In the genomic region with DNA sequence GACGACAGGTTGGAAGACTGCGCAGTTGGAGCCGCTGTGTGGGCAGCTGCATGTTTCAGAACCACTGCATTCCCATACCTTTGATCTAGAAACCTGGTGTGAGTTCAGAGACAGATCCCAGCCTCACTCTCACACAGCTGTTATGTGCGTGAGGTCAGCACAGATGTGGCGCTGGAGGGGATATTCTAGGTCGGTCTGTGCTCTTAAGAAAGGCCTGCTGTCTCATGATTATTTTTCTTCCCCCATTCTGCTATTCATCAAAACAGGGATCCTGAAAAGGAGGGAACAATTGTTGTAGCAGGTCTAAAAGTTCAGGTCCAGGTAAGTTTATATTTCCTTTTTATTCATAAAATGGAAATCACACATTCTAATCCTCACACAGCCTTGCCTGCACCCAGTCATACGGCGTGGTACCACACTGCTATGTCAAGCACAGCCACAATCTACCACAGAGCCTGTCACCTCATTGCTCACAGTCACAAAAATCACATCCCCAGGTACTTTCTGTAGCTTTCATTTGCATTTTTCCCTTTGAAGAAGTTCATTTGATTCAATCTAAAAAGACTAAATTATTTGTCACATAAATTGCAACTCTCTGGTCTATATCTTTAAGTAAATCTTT, we compare ENCODE assay signal across 8 cellular contexts. TPM values are rescaled to one million over a fixed set of nuclear protein-coding genes. Genes with fewer than 3 reads are reported as not detected.
DNase-seq lines count a peak whose midpoint lies in the region; ATAC-seq and TF ChIP-seq lines count a peak whose summit lies in the region.

No MANE protein-coding gene starts in this region.

- peak overlapping the region; percentile 72 for H3K27ac Mint-ChIP-seq in memory B cell

- no peaks in the 10 kb centered on the region for H3K27me3 Mint-ChIP-seq in memory B cell

- H3K36me3 ChIP-seq in BE2C (no peaks in the 10 kb centered on the region), ascending aorta (no peaks in the 10 kb centered on the region), upper lobe of left lung (peaks cover 0 to 3% (median 0%) of the 10 kb centered on the region in 4 donors)

- peaks cover 24% of the 10 kb centered on the region for H3K4me1 Mint-ChIP-seq in memory B cell

- TF ChIP-seq POLR2A in upper lobe of left lung (IDR thresholded peaks at IDR 0.05) = no peak

- intact Hi-C loops in ascending aorta (cut with DNase I) = loop anchor here (2.0 to 10.0 kb wide), 4 partner anchors 95 to 463 kb away; partner anchors contain the start of genes EID2B, MAP3K10 and ZNF780A

- H3K36me3 Mint-ChIP-seq in memory B cell = peaks cover 14% of the 10 kb centered on the region

- no peak for TF ChIP-seq EP300 in upper lobe of left lung (IDR thresholded peaks at IDR 0.05)

- no peaks in the 10 kb centered on the region for H3K9me3 ChIP-seq in BE2C
- peaks cover 0 to 4% of the 10 kb centered on the region in 2 donors for H3K9me3 ChIP-seq in ascending aorta
- H3K9me3 ChIP-seq in upper lobe of left lung = no peaks in the 10 kb centered on the region

- TF ChIP-seq CTCF in BE2C (IDR thresholded peaks at IDR 0.05; ENCODE audit: low read depth, low read length) (no peak), ascending aorta (IDR thresholded peaks at IDR 0.05) (no peak), upper lobe of left lung (IDR thresholded peaks at IDR 0.05) (no peak)

- peak overlapping the region; percentile 98 for H3K4me3 ChIP-seq in BE2C (ENCODE audit: low read depth, low read length)
- peak overlapping the region; percentile 69 to 72 for H3K4me3 ChIP-seq in ascending aorta
- H3K4me3 ChIP-seq in upper lobe of left lung = peak overlapping the region; percentile 57 to 69 (median 64)

- H3K4me1 ChIP-seq in BE2C (no peaks in the 10 kb centered on the region), ascending aorta (peaks cover 0 to 10% of the 10 kb centered on the region in 2 donors), upper lobe of left lung (peaks cover 9 to 17% (median 13%) of the 10 kb centered on the region in 4 donors)

- peak overlapping the region; percentile 91 to 92 for H3K27ac ChIP-seq in ascending aorta
- peak overlapping the region; percentile 82 to 93 (median 89) for H3K27ac ChIP-seq in upper lobe of left lung

- 79 to 81% methylated on average over 8 of the region's 8 CpGs for WGBS in upper lobe of left lung, 2 donors

- DNase-seq in BE2C = no peak
- no peak for DNase-seq in ascending aorta (ENCODE audit: low spot score in 2 of 2)
- no peak for DNase-seq in memory B cell (ENCODE audit: low spot score in 2 of 2)
- no peak for DNase-seq in upper lobe of left lung
- DNase-seq in islet precursor cell = no peak
- no peak for DNase-seq in cerebellum (ENCODE audit: low spot score)
- DNase-seq in activated CD4-positive, CD25-positive, alpha-beta regulatory T cell treated with anti-CD3 and anti-CD28 coated beads, Interleukin-2, amount 50 U/mL, for 72 hours = no peak

- H3K27me3 ChIP-seq in BE2C (no peaks in the 10 kb centered on the region), ascending aorta (no peaks in the 10 kb centered on the region), upper lobe of left lung (no peaks in the 10 kb centered on the region)

- peak overlapping the region; percentile 92 for H3K4me3 Mint-ChIP-seq in memory B cell

- ATAC-seq in HG03469 (IDR thresholded peaks at IDR 0.05; ENCODE audit: unreplicated experiment) (peak; percentile 6), memory B cell (ENCODE audit: low read depth) (no peak), upper lobe of left lung (ENCODE audit: low FRiP score in 2 of 2) (no peak)

- H3K9me3 Mint-ChIP-seq in memory B cell = peaks cover 3% of the 10 kb centered on the region

RNA-seq across cellular contexts. Expression of gene ZNF546, which starts 0.8 kb away (rescaled TPM):
- 1.0 TPM for polyA plus RNA-seq in BE2C (2012; ENCODE audit: insufficient read depth, insufficient read length, low read depth)
- total RNA-seq in ascending aorta (3.0 TPM), upper lobe of left lung (1 to 10 TPM; 2.1 to 6.4 (median 5.0) TPM), cerebellum (17.3 TPM)

RNA-seq across cellular contexts. Expression of gene PSMC4, which starts 26.7 kb away (rescaled TPM):
- polyA plus RNA-seq in BE2C (2012; ENCODE audit: insufficient read depth, insufficient read length, low read depth) = 418 TPM
- total RNA-seq in ascending aorta (122 TPM), upper lobe of left lung (10 to 100 TPM; 41.1 to 85.7 (median 59.9) TPM), cerebellum (52.6 TPM)

RNA-seq across cellular contexts. Expression of gene ZNF780B, which starts 58.3 kb away (rescaled TPM):
- polyA plus RNA-seq in BE2C (2012; ENCODE audit: insufficient read depth, insufficient read length, low read depth) = 5.0 TPM
- total RNA-seq in ascending aorta (15.6 TPM), upper lobe of left lung (10 to 100 TPM in 5 of 6 donors, 1 to 10 TPM in 1; 9.4 to 50.3 (median 20.9) TPM), cerebellum (59.4 TPM)
